Comparison of ENCODE assay signal across 14 cellular contexts in the genomic region with DNA sequence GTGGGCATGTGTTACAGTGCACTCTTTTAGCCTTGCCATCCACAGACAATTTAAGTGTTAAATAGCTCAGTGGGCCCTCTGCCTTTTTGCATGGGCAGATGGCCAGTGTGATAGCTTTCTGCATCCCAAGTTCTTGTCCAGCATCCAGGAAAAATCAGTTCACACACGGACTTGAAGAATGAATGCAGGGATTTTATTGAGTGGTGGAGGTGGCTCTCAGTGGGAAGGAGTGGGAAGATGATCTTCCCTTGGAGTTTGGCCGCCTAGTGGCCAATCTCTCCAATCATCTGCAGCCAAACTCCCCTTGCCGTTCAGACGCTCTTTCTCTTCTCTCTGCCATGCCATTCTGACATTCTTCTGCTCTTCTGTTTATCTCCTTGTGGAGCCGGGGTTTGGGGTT.
DNase-seq lines count a peak whose midpoint lies in the region; ATAC-seq and TF ChIP-seq lines count a peak whose summit lies in the region.
"Had no signal": no experiment of that assay in that cellular context is flagged by ENCODE, and none has a peak within 500 bp of the region (broad histone marks: within the 10 kb centered on the region; RNA-seq: fewer than 3 reads in every experiment).

No MANE protein-coding gene starts in this region.

- no peaks in the 10 kb centered on the region for H3K36me3 ChIP-seq in WERI-Rb-1

- H3K9me3 ChIP-seq in WERI-Rb-1 (ENCODE audit: severe bottlenecking): no peaks in the 10 kb centered on the region

- no peak overlapping the region for H3K27ac ChIP-seq in WERI-Rb-1
- H3K27ac ChIP-seq: parathyroid adenoma had no signal

- no peaks in the 10 kb centered on the region for H3K27me3 ChIP-seq in WERI-Rb-1 (ENCODE audit: insufficient read depth, low read depth, severe bottlenecking)

- no peak overlapping the region for H3K4me3 ChIP-seq in AG09309 (ENCODE audit: control insufficient read depth, low read depth, low read length)
- H3K4me3 ChIP-seq in WERI-Rb-1 (ENCODE audit: low read depth, low read length): no peak overlapping the region

- DNase-seq in AG09309 (ENCODE audit: low read depth): no peak
- DNase-seq in WERI-Rb-1: no peak
- peak; percentile 35 for DNase-seq in iPS-NIHi11 (ENCODE audit: low spot score)
- no peak for DNase-seq in NCI-H2029 (lab: John Stamatoyannopoulos, UW)
- DNase-seq in stimulated activated naive CD8-positive, alpha-beta T cell treated with anti-CD3 and anti-CD28 coated beads, Interleukin-15, Interleukin-2, amounts not matched to agents 100 U/mL and 50 U/mL, for 24 hours: no peak
- no peak for DNase-seq in NOMO-1 treated with DMSO at 0.1 percent for 48 hours (lab: John Stamatoyannopoulos, UW; ENCODE audit: unreplicated experiment)
- DNase-seq: activated CD4-positive, alpha-beta T cell treated with anti-CD3 and anti-CD28 coated beads for 4 hours; activated naive CD4-positive, alpha-beta T cell; DMS79 treated with DMSO at 0.1 percent for 48 hours; effector memory CD4-positive, alpha-beta T cell; NCI-H1930 had no signal

- TF ChIP-seq CTCF in AG09309 (IDR thresholded peaks at IDR 0.05; ENCODE audit: control insufficient read depth, insufficient read depth, low read depth, low read length, missing control alignments) (peak; percentile 55), GM12874 (IDR thresholded peaks at IDR 0.05; ENCODE audit: insufficient read depth, low read depth, low read length) (peak; percentile 34), WERI-Rb-1 (IDR thresholded peaks at IDR 0.05; ENCODE audit: low read depth, low read length) (peak; percentile 53)

- no peak for ATAC-seq in GM19455 (IDR thresholded peaks at IDR 0.05; ENCODE audit: unreplicated experiment)
- ATAC-seq in stimulated activated naive CD8-positive, alpha-beta T cell treated with anti-CD3 and anti-CD28 coated beads, Interleukin-15, Interleukin-2, amounts not matched to agents 100 U/mL and 50 U/mL, for 24 hours: no peak
